Comparison of ENCODE assay signal across 1 cellular context in genomic region chr19:46603752-46604241, GRCh38.
TF ChIP-seq lines count a peak whose summit lies in the region.

No MANE protein-coding gene starts in this region.

TF ChIP-seq in endothelial cell of umbilical vein, 7 proteins besides CTCF, POLR2A, EP300 and RAD21 (continued from another document):
- TF ChIP-seq MAX (IDR thresholded peaks at IDR 0.05; ENCODE audit: insufficient read depth, insufficient read length): no peak
- no peak for TF ChIP-seq FOS (IDR thresholded peaks at IDR 0.05; ENCODE audit: borderline replicate concordance, insufficient read depth, low read length)
